ENCODE assay signal across 34 cellular contexts in genomic region chr3:173706630-173707029, GRCh38.
"Had no signal": no experiment of that assay in that cellular context is flagged by ENCODE, and none has a peak within 500 bp of the region (broad histone marks: within the 10 kb centered on the region; RNA-seq: fewer than 3 reads in every experiment).

No MANE protein-coding gene starts in this region.

- H3K27me3 ChIP-seq: MG63 had no signal

- H3K27ac ChIP-seq: KMS-11 had no signal

- H3K9me3 ChIP-seq: MG63 had no signal

- H3K4me3 ChIP-seq: MG63 had no signal

- H3K36me3 ChIP-seq: MG63 had no signal

- DNase-seq: Karpas-422, MG63, MM.1S, MV-4-11, NCI-H1048, NCI-H1092, NCI-H1092 treated with DMSO at 0.1 percent for 48 hours, NCI-H1105, NCI-H1105 treated with DMSO at 0.1 percent for 48 hours, NCI-H1417, NCI-H1417 treated with DMSO at 0.1 percent for 48 hours, NCI-H1436, NCI-H1436 treated with DMSO at 0.1 percent for 48 hours, NCI-H146, NCI-H1694, NCI-H1694 treated with DMSO at 0.1 percent for 48 hours, NCI-H187, NCI-H187 treated with DMSO at 0.1 percent for 48 hours, NCI-H1930, NCI-H2029, NCI-H2029 treated with DMSO at 0.1 percent for 48 hours, NCI-H2081, NCI-H2081 treated with DMSO at 0.1 percent for 48 hours, NCI-H2107, NCI-H2171, NCI-H2171 treated with DMSO at 0.1 percent for 48 hours, NCI-H2227 treated with DMSO at 0.1 percent for 48 hours, NCI-H226, NCI-H345, NCI-H446, NCI-H446 treated with DMSO at 0.1 percent for 48 hours, NCI-H510A, NCI-H510A treated with DMSO at 0.1 percent for 48 hours had no signal

- H3K4me2 ChIP-seq: KMS-11 had no signal
